In the genomic region with DNA sequence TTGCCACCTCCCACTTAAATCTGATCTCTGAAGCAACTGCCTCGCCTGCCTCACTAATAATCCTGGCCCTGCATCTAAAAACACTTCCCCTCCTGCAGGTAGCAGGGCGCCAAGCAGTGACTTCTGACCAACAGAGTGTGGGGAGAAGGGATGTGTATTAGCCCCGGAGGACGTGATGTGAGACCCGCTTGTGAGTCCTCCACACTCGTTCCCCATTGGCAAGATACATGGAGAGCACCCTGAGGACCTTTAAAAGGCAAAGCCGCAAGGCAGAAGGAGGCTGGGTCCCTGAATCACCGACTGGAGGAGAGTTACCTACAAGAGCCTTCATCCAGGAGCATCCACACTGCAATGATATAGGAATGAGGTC, we compare ENCODE assay signal across 11 cellular contexts. TPM values are rescaled to one million over a fixed set of nuclear protein-coding genes. Genes with fewer than 3 reads are reported as not detected.
DNase-seq lines count a peak whose midpoint lies in the region; ATAC-seq and TF ChIP-seq lines count a peak whose summit lies in the region.
"Had no signal": no experiment of that assay in that cellular context is flagged by ENCODE, and none has a peak within 500 bp of the region (broad histone marks: within the 10 kb centered on the region; RNA-seq: fewer than 3 reads in every experiment).

No MANE protein-coding gene starts in this region.

- no peaks in the 10 kb centered on the region for H4K20me1 ChIP-seq in SU-DHL-6 (ENCODE audit: low read depth, low read length)

- H3K36me3 ChIP-seq in SU-DHL-6 (ENCODE audit: low read length): peaks cover 11% of the 10 kb centered on the region; the same call in 1 of the 2 replicates
- peaks cover 0 to 46% (median 11%) of the 10 kb centered on the region in 6 donors for H3K36me3 ChIP-seq in spleen

- H3K4me1 ChIP-seq in spleen: peaks cover 12 to 77% (median 62%) of the 10 kb centered on the region in 6 donors

- 86 to 94% (median 89%) methylated on average over 8 of the region's 8 CpGs for WGBS in spleen, 5 donors

- H3K4me1 Mint-ChIP-seq in T-helper 2 cell treated with Interferon-gamma antibody and Interleukin-4, amounts not matched to agents 5 μg/mL and 100 μg/mL, for 36 hours (ENCODE audit: low read depth): peaks cover 22% of the 10 kb centered on the region

- DNase-seq in T-helper 2 cell treated with Interferon-gamma antibody and Interleukin-4, amounts not matched to agents 5 μg/mL and 100 μg/mL, for 36 hours (ENCODE audit: low spot score): no peak
- DNase-seq in T-helper 2 cell: no peak
- peak in 1 of 10 donors; percentile 6 for DNase-seq in dorsolateral prefrontal cortex
- DNase-seq in spleen: no peak
- DNase-seq in stimulated activated CD4-positive, alpha-beta T cell treated with anti-CD3 and anti-CD28 coated beads, Interleukin-2, amount 100 ng/mL, for 24 hours: no peak
- DNase-seq: NCI-H1694 had no signal

- H3K9ac ChIP-seq in SU-DHL-6 (ENCODE audit: low read length): 0 out of 2 replicates have a peak overlapping the region, but pooled peaks have one; percentile 11

- H3K4me2 ChIP-seq in SU-DHL-6 (ENCODE audit: low read depth, low read length, poor library complexity, severe bottlenecking): no peak overlapping the region

- no peak for TF ChIP-seq POLR2A in spleen (IDR thresholded peaks at IDR 0.05)

- H3K4me3 Mint-ChIP-seq in T-helper 2 cell treated with Interferon-gamma antibody and Interleukin-4, amounts not matched to agents 5 μg/mL and 100 μg/mL, for 36 hours: no peak overlapping the region

- H3K36me3 Mint-ChIP-seq in T-helper 2 cell treated with Interferon-gamma antibody and Interleukin-4, amounts not matched to agents 5 μg/mL and 100 μg/mL, for 36 hours (ENCODE audit: low read depth): peaks cover 38% of the 10 kb centered on the region

- H3K4me3 ChIP-seq in SU-DHL-6 (ENCODE audit: insufficient read depth, low read length, poor library complexity, severe bottlenecking) (no peak overlapping the region), dorsolateral prefrontal cortex (no peak overlapping the region), spleen (peak overlapping the region in 1 of 8 donors; percentile 61)

- no peaks in the 10 kb centered on the region for H3K79me2 ChIP-seq in SU-DHL-6 (ENCODE audit: insufficient read depth, low read length)

- H3K27ac ChIP-seq in SU-DHL-6 (ENCODE audit: low read depth, low read length) (peak overlapping the region; percentile 87), dorsolateral prefrontal cortex (peak overlapping the region in 45 of 59 donors; percentile 2 to 93 (median 62)), spleen (peak overlapping the region; percentile 79 to 97 (median 92))

- H2AFZ ChIP-seq in SU-DHL-6 (ENCODE audit: low read depth, low read length, severe bottlenecking): no peak overlapping the region

- no peaks in the 10 kb centered on the region for H3K9me3 Mint-ChIP-seq in T-helper 2 cell treated with Interferon-gamma antibody and Interleukin-4, amounts not matched to agents 5 μg/mL and 100 μg/mL, for 36 hours

- no peaks in the 10 kb centered on the region for H3K9me2 ChIP-seq in SU-DHL-6 (replicated peaks; ENCODE audit: insufficient read depth, low read length)

- H3F3A ChIP-seq in SU-DHL-6 (ENCODE audit: insufficient read depth): peaks cover 56% of the 10 kb centered on the region

- H3K27me3 Mint-ChIP-seq in T-helper 2 cell treated with Interferon-gamma antibody and Interleukin-4, amounts not matched to agents 5 μg/mL and 100 μg/mL, for 36 hours (ENCODE audit: low read depth): no peaks in the 10 kb centered on the region

- ATAC-seq in HG03108 (IDR thresholded peaks at IDR 0.05; ENCODE audit: unreplicated experiment) (no peak), GM19463 (IDR thresholded peaks at IDR 0.05; ENCODE audit: unreplicated experiment) (no peak)

- no peaks in the 10 kb centered on the region for H3K9me3 ChIP-seq in SU-DHL-6 (ENCODE audit: insufficient read depth, low read length)
- H3K9me3 ChIP-seq in spleen: no peaks in the 10 kb centered on the region

- H3K27ac Mint-ChIP-seq in T-helper 2 cell treated with Interferon-gamma antibody and Interleukin-4, amounts not matched to agents 5 μg/mL and 100 μg/mL, for 36 hours: peak overlapping the region; percentile 19

- H3K27me3 ChIP-seq in SU-DHL-6 (ENCODE audit: low read length) (no peaks in the 10 kb centered on the region), dorsolateral prefrontal cortex (no peaks in the 10 kb centered on the region), spleen (replicated peaks in 1 of 7) (no peaks in the 10 kb centered on the region)

- TF ChIP-seq CTCF in SU-DHL-6 (IDR thresholded peaks at IDR 0.05; ENCODE audit: insufficient read depth, low read length, poor library complexity, severe bottlenecking) (no peak), dorsolateral prefrontal cortex (IDR thresholded peaks at IDR 0.05 in 54 of 56, conservative IDR thresholded peaks at IDR 0.05 in 2 of 56; ENCODE audit: low read depth in 1 of 56, partially characterized antibody in 56 of 56) (no peak), spleen (IDR thresholded peaks at IDR 0.05 in 8 of 11, conservative IDR thresholded peaks at IDR 0.05 in 3 of 11) (no peak)

- intact Hi-C loops in dorsolateral prefrontal cortex (cut with DNase I) (no loop called here), spleen (cut with DNase I; ENCODE audit: low total_unique reads) (no loop called here)

RNA-seq across cellular contexts. Expression of a gene that starts 6.1 kb away (rescaled TPM):
- total RNA-seq in dorsolateral prefrontal cortex: 10 to 100 TPM in 107 of 120 experiments, 1 to 10 TPM in 13; 7.1 to 48.0 (median 17.7) TPM
- 10 to 100 TPM; 19.8 to 61.1 (median 30.9) TPM for total RNA-seq in spleen
- 10 to 100 TPM in 2 of 3 donors, 1 to 10 TPM in 1; 5.8 to 18.8 (median 11.7) TPM for polyA plus RNA-seq in spleen
- total RNA-seq: A172 had no signal

RNA-seq across cellular contexts. Expression of a gene that starts 9.3 kb away (rescaled TPM):
- total RNA-seq in dorsolateral prefrontal cortex (100 to 1,000 TPM in 5 of 120 experiments, 10 to 100 TPM in 115; 29.6 to 137 (median 52.9) TPM), spleen (100 to 1,000 TPM in 2 of 7 donors, 10 to 100 TPM in 5; 66.2 to 114 (median 70.5) TPM)
- 10 to 100 TPM; 56.8 to 97.5 (median 95.0) TPM for polyA plus RNA-seq in spleen

RNA-seq across cellular contexts. Expression of a gene that starts 59.7 kb away (rescaled TPM):
- total RNA-seq in dorsolateral prefrontal cortex (under 1 TPM in 2 of 120 experiments, not detected in 118; 0.25 to 0.30 TPM), spleen (not detected)
- under 1 TPM; 0.09 to 0.22 (median 0.15) TPM for polyA plus RNA-seq in spleen
- total RNA-seq: A172, liver had no signal
